ENCODE assay signal across 8 cellular contexts in the genomic region with DNA sequence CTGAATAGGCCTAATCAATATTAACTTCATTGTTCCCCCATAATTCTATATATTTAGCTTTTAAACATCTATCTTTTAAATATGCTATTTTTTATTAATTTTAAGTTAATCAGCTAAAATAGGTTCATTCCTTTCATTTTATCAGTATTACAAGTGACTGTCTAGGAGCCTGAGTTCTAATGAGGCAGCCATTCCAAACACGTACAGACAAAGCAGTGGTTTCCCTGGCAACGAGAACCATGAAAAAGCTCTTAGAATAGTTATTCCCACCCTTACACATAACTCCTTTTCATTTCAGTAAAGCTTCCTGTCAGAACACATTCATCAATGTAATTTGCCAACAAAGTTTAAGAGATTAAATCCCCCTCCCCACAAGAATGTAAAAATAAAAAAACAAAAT.
DNase-seq lines count a peak whose midpoint lies in the region; ATAC-seq and TF ChIP-seq lines count a peak whose summit lies in the region.
"Not testable (repeated sequence)": the region's sequence is repeated elsewhere in the genome, so short reads cannot be mapped to it uniquely, and the experiment has no call there.

No MANE protein-coding gene starts in this region.

- not testable (repeated sequence) for TF ChIP-seq CTCF in GM23338 (conservative IDR thresholded peaks at IDR 0.05; ENCODE audit: low read depth in 2 of 2); astrocyte of the spinal cord (IDR thresholded peaks at IDR 0.05; ENCODE audit: low read depth, low read length); epithelial cell of esophagus (IDR thresholded peaks at IDR 0.05; ENCODE audit: insufficient read depth, low read depth, low read length, missing control alignments); neural crest cell (conservative IDR thresholded peaks at IDR 0.05); type B pancreatic cell (conservative IDR thresholded peaks at IDR 0.05)

- peak; percentile 3 for DNase-seq in GM23338 (ENCODE audit: low spot score)
- peak; percentile 66 for DNase-seq in NCI-H748 (lab: John Stamatoyannopoulos, UW; ENCODE audit: unreplicated experiment)
- DNase-seq in astrocyte of the spinal cord (ENCODE audit: low read depth, low spot score) = peak; percentile 32
- DNase-seq in epithelial cell of esophagus (ENCODE audit: low read depth) = peak; percentile 4
- DNase-seq in medulla oblongata (ENCODE audit: extremely low spot score) = peak; percentile 10
- not testable (repeated sequence) for DNase-seq in neural crest cell (ENCODE audit: low read depth, low spot score); type B pancreatic cell (ENCODE audit: extremely low spot score, unreplicated experiment)
- DNase-seq in putamen (ENCODE audit: low spot score) = peak; percentile 1

- not testable (repeated sequence) for H3F3A ChIP-seq in GM23338 (replicated peaks; ENCODE audit: low read depth)

- not testable (repeated sequence) for H3K36me3 Mint-ChIP-seq in GM23338 (ENCODE audit: low read depth); type B pancreatic cell
- peaks cover 11% of the 10 kb centered on the region for H3K36me3 Mint-ChIP-seq in neural crest cell (ENCODE audit: low read depth)

- peaks cover 20% of the 10 kb centered on the region for H3K4me1 ChIP-seq in GM23338 (ENCODE audit: insufficient read depth)

- not testable (repeated sequence) for H3K27ac ChIP-seq in GM23338 (ENCODE audit: low read depth)

- not testable (repeated sequence) for H3K27ac Mint-ChIP-seq in GM23338
- H3K27ac Mint-ChIP-seq in neural crest cell (ENCODE audit: unreplicated experiment) (peak overlapping the region; percentile 94), type B pancreatic cell (peak overlapping the region; percentile 74)

- not testable (repeated sequence) for H3K4me3 Mint-ChIP-seq in GM23338
- H3K4me3 Mint-ChIP-seq in neural crest cell (peak overlapping the region; percentile 72), type B pancreatic cell (peak overlapping the region; percentile 25)

- H3K36me3 ChIP-seq in GM23338 (ENCODE audit: insufficient read depth) = not testable (repeated sequence)

- not testable (repeated sequence) for H3K9me3 Mint-ChIP-seq in GM23338, neural crest cell, type B pancreatic cell

- not testable (repeated sequence) for H2AFZ ChIP-seq in GM23338

- peaks cover 14% of the 10 kb centered on the region for H3K4me1 Mint-ChIP-seq in GM23338
- H3K4me1 Mint-ChIP-seq in neural crest cell = peaks cover 23% of the 10 kb centered on the region
- not testable (repeated sequence) for H3K4me1 Mint-ChIP-seq in type B pancreatic cell (ENCODE audit: unreplicated experiment)

- in situ Hi-C loops in astrocyte of the spinal cord (cut with HindIII; ENCODE audit: low sequenced_read_pairs) = not testable (repeated sequence)

- H3K79me2 ChIP-seq in GM23338 (replicated peaks; ENCODE audit: insufficient read depth) = not testable (repeated sequence)

- H3K27me3 ChIP-seq in GM23338 (ENCODE audit: insufficient read depth) = not testable (repeated sequence)

- H3K27me3 Mint-ChIP-seq in GM23338 (ENCODE audit: insufficient read depth, low read depth, poor library complexity); neural crest cell (ENCODE audit: low read depth); type B pancreatic cell: not testable (repeated sequence)

- ATAC-seq in GM23338 = not testable (repeated sequence)

- H4K20me1 ChIP-seq in GM23338 (replicated peaks; ENCODE audit: insufficient read depth) = not testable (repeated sequence)

- not testable (repeated sequence) for H3K4me2 ChIP-seq in GM23338

- H3K4me3 ChIP-seq in GM23338; astrocyte of the spinal cord (ENCODE audit: low read depth, low read length); epithelial cell of esophagus (ENCODE audit: low read length): not testable (repeated sequence)

- not testable (repeated sequence) for H3K9me2 ChIP-seq in GM23338 (ENCODE audit: insufficient read depth)
